ENCODE assay signal across 17 cellular contexts in genomic region chr11:41978951-41979350, GRCh38.
DNase-seq lines count a peak whose midpoint lies in the region; ATAC-seq and TF ChIP-seq lines count a peak whose summit lies in the region.
"Had no signal": no experiment of that assay in that cellular context is flagged by ENCODE, and none has a peak within 500 bp of the region (broad histone marks: within the 10 kb centered on the region; RNA-seq: fewer than 3 reads in every experiment).

No MANE protein-coding gene starts in this region.

- no peak overlapping the region for H2AFZ ChIP-seq in mammary epithelial cell (ENCODE audit: low read depth, low read length)
- no peak overlapping the region for H2AFZ ChIP-seq in smooth muscle cell (ENCODE audit: low read depth)

- no peaks in the 10 kb centered on the region for H3F3A ChIP-seq in smooth muscle cell (ENCODE audit: low read depth)

- H3K4me1 Mint-ChIP-seq in activated T-cell treated with anti-CD3 and anti-CD28 coated beads, Interleukin-2, amount 50 U/mL, for 72 hours (ENCODE audit: low read depth), result no peaks in the 10 kb centered on the region

- peaks cover 3 to 8% of the 10 kb centered on the region in 2 donors for H3K9me3 Mint-ChIP-seq in activated T-cell treated with anti-CD3 and anti-CD28 coated beads, Interleukin-2, amount 50 U/mL, for 72 hours

- H3K4me1 ChIP-seq in mammary epithelial cell (ENCODE audit: insufficient read depth, low read length) (no peaks in the 10 kb centered on the region), smooth muscle cell (ENCODE audit: low read depth) (no peaks in the 10 kb centered on the region)

- WGBS in mammary epithelial cell (ENCODE audit: low coverage, missing lambda C conversion rate), result 36% methylated on average over 3 of the region's 3 CpGs
- 78% methylated on average over 3 of the region's 3 CpGs for WGBS in smooth muscle cell (ENCODE audit: low lambda C conversion rate)

- intact Hi-C loops in mammary epithelial cell (cut with micrococcal nuclease), result no loop called here

- peaks cover 12% of the 10 kb centered on the region for H3K9me3 ChIP-seq in mammary epithelial cell (replicated peaks; ENCODE audit: insufficient read depth, low read length)
- no peaks in the 10 kb centered on the region for H3K9me3 ChIP-seq in smooth muscle cell (replicated peaks; ENCODE audit: low read depth)

- dilution Hi-C loops in mammary epithelial cell (cut with HindIII; ENCODE audit: low sequenced_read_pairs), result no loop called here

- H3K9ac ChIP-seq in mammary epithelial cell (ENCODE audit: insufficient read depth, low read length) (no peak overlapping the region), smooth muscle cell (ENCODE audit: low read depth) (no peak overlapping the region)

- DNase-seq in NCI-H69 (lab: John Stamatoyannopoulos, UW), result peak; percentile 2
- peak; percentile 81 for DNase-seq in mammary epithelial cell
- peak; percentile 73 for DNase-seq in islet precursor cell
- DNase-seq in smooth muscle cell (lab: John Stamatoyannopoulos, UW; ENCODE audit: unreplicated experiment), result no peak
- no peak for DNase-seq in activated T-cell treated with anti-CD3 and anti-CD28 coated beads, Interleukin-2, amount 50 U/mL, for 72 hours
- DNase-seq in NCI-H510A (lab: John Stamatoyannopoulos, UW), result no peak
- DNase-seq in NCI-H2227 treated with DMSO at 0.1 percent for 48 hours (lab: John Stamatoyannopoulos, UW), result no peak
- DNase-seq: AML-193; EL; NCI-H1417 treated with DMSO at 0.1 percent for 48 hours; NCI-H187 treated with DMSO at 0.1 percent for 48 hours; NCI-H446; NK-92 treated with Interleukin-12 subunit alpha and Interleukin-12 subunit beta, amount 100 ng/mL, for 24 hours; SHP77 had no signal

- no peak overlapping the region for H3K4me2 ChIP-seq in mammary epithelial cell (ENCODE audit: insufficient read depth, low read depth, low read length)
- no peak overlapping the region for H3K4me2 ChIP-seq in smooth muscle cell

- no peak for TF ChIP-seq CTCF in mammary epithelial cell (conservative IDR thresholded peaks at IDR 0.05 in 1 of 2, IDR thresholded peaks at IDR 0.05 in 1 of 2; ENCODE audit: extremely low read depth in 1 of 2, insufficient read depth in 1 of 2, low read depth in 1 of 2, low read length in 2 of 2)
- TF ChIP-seq CTCF in smooth muscle cell (IDR thresholded peaks at IDR 0.05; ENCODE audit: borderline replicate concordance, insufficient read depth, poor library complexity, severe bottlenecking), result no peak

- H3K27ac ChIP-seq in mammary epithelial cell (ENCODE audit: insufficient read depth, low read depth, low read length), result no peak overlapping the region
- H3K27ac ChIP-seq in smooth muscle cell (ENCODE audit: low read depth), result peak overlapping the region; percentile 28
- H3K27ac ChIP-seq: C4-2B, SK-N-MC had no signal

- H3K4me3 Mint-ChIP-seq in activated T-cell treated with anti-CD3 and anti-CD28 coated beads, Interleukin-2, amount 50 U/mL, for 72 hours, result no peak overlapping the region

- no peak for ATAC-seq in activated T-cell treated with anti-CD3 and anti-CD28 coated beads, Interleukin-2, amount 50 U/mL, for 72 hours (replicated peaks in 1 of 2)
- ATAC-seq: K562 had no signal

- H4K20me1 ChIP-seq in mammary epithelial cell (ENCODE audit: insufficient read depth, low read length) (no peaks in the 10 kb centered on the region), smooth muscle cell (ENCODE audit: low read depth) (no peaks in the 10 kb centered on the region)

- H3K36me3 ChIP-seq in mammary epithelial cell (ENCODE audit: insufficient read depth, low read length) (no peaks in the 10 kb centered on the region), smooth muscle cell (ENCODE audit: low read depth) (no peaks in the 10 kb centered on the region)

- no peaks in the 10 kb centered on the region for H3K79me2 ChIP-seq in mammary epithelial cell (ENCODE audit: insufficient read depth, low read length)
- H3K79me2 ChIP-seq in smooth muscle cell (ENCODE audit: low read depth), result no peaks in the 10 kb centered on the region

- no peaks in the 10 kb centered on the region for H3K27me3 ChIP-seq in mammary epithelial cell (ENCODE audit: insufficient read depth, low read length)
- no peaks in the 10 kb centered on the region for H3K27me3 ChIP-seq in smooth muscle cell (ENCODE audit: low read depth)

- no peaks in the 10 kb centered on the region for H3K27me3 Mint-ChIP-seq in activated T-cell treated with anti-CD3 and anti-CD28 coated beads, Interleukin-2, amount 50 U/mL, for 72 hours (ENCODE audit: low read depth)

- H3K36me3 Mint-ChIP-seq in activated T-cell treated with anti-CD3 and anti-CD28 coated beads, Interleukin-2, amount 50 U/mL, for 72 hours (ENCODE audit: insufficient read depth in 2 of 2), result peaks cover 0 to 2% of the 10 kb centered on the region in 2 donors

- CTCF ChIA-PET in mammary epithelial cell (lab: Charles Lee; ENCODE audit: low non-redundant PET), result no interaction called here

- H3K27ac Mint-ChIP-seq in activated T-cell treated with anti-CD3 and anti-CD28 coated beads, Interleukin-2, amount 50 U/mL, for 72 hours, result no peak overlapping the region

- H3K4me3 ChIP-seq in mammary epithelial cell (replicated peaks in 1 of 3; ENCODE audit: insufficient read depth in 1 of 3, low read depth in 2 of 3, low read length in 3 of 3), result no peak overlapping the region
- H3K4me3 ChIP-seq in smooth muscle cell, result no peak overlapping the region
- H3K4me3 ChIP-seq: K562, SK-N-MC had no signal

- in situ Hi-C loops in mammary epithelial cell (cut with MboI; ENCODE audit: low sequenced_read_pairs in 2 of 2), result no loop called here

- no TSS peak for BruUV-seq in mammary epithelial cell (replicated peaks; lab: Mats Ljungman, UMichigan)

Comparison
In these comparisons a context has a peak if more than half of its experiments do, and no peak if none do; other contexts are left out.
1. DNase-seq: peak in NCI-H69 (single experiment), mammary epithelial cell (single experiment) and islet precursor cell (single experiment); none in smooth muscle cell (single experiment), activated T-cell treated with anti-CD3 and anti-CD28 coated beads, Interleukin-2, amount 50 U/mL, for 72 hours (0 of 2), NCI-H510A (single experiment) and NCI-H2227 treated with DMSO at 0.1 percent for 48 hours (single experiment).